ENCODE assay signal across 8 cellular contexts in the genomic region with DNA sequence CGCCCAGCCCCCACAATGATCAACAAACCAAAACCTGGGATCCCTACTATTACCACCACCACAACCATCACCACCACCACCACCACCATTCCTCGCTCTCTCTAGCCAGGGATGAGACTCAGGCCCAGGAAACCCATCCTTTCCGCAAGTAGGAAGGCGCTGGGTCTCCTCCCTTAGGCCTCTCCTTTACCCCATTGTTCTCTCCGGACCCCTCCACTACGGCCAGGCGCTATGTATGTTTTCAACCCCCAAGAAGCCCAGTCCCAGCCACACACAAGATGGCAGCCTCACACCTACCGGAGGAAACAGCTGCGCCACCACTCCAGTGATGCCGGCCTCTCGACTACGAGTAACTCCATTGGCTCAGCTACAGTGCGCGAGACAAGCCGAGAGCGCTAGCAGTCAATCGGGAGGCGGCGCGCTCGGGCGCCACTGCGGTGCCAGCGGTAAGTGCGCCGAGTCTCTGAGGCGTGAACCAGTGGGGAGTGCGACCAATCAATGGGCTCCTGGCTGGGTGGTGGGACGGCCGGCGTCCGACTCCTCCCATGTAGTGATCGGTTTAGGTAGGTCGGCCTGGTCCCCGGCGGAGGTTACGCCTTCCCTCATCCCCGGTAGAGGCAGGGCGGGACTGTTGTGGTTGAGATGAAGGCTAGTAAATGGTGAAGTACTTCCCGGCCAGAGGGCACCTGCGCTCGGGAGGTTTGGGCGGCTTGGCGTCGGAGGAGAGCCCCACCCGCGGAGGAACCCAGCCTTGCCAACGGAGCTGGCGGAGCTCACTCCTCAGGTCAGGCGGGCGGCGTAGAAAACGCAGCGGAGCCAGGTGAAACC. TPM values are rescaled to one million over a fixed set of nuclear protein-coding genes. Genes with fewer than 3 reads are reported as not detected.
DNase-seq lines count a peak whose midpoint lies in the region; ATAC-seq and TF ChIP-seq lines count a peak whose summit lies in the region.

A gene (minus strand): TSS at position 376 of the 828 bp plus-strand sequence. CDS start 61,154 bp downstream, outside the sequence.
A gene with protein sequence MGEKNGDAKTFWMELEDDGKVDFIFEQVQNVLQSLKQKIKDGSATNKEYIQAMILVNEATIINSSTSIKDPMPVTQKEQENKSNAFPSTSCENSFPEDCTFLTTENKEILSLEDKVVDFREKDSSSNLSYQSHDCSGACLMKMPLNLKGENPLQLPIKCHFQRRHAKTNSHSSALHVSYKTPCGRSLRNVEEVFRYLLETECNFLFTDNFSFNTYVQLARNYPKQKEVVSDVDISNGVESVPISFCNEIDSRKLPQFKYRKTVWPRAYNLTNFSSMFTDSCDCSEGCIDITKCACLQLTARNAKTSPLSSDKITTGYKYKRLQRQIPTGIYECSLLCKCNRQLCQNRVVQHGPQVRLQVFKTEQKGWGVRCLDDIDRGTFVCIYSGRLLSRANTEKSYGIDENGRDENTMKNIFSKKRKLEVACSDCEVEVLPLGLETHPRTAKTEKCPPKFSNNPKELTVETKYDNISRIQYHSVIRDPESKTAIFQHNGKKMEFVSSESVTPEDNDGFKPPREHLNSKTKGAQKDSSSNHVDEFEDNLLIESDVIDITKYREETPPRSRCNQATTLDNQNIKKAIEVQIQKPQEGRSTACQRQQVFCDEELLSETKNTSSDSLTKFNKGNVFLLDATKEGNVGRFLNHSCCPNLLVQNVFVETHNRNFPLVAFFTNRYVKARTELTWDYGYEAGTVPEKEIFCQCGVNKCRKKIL (plus strand): TSS at position 586 of the 828 bp plus-strand sequence. CDS start 7,620 bp downstream, outside the sequence.

- H3K36me3 ChIP-seq in liver (ENCODE audit: control insufficient read depth in 4 of 4, insufficient read depth in 3 of 4, low read depth in 1 of 4, low read length in 3 of 4), result no peaks in the 10 kb centered on the region

- peak within 1 kb of the TSS; percentile 80 to 94 for H3K9ac ChIP-seq in liver (ENCODE audit: low read depth in 1 of 2, low read length in 2 of 2)

- ATAC-seq in GM19351 (IDR thresholded peaks at IDR 0.05; ENCODE audit: unreplicated experiment), result peak; percentile 92
- peak; percentile 95 for ATAC-seq in HG03521 (IDR thresholded peaks at IDR 0.05; ENCODE audit: unreplicated experiment)

- H3K4me3 ChIP-seq in liver (ENCODE audit: low read depth in 1 of 3, low read length in 3 of 3), result peak within 1 kb of the TSS; percentile 82 to 94 (median 85)

- WGBS in liver, result under 1% methylated on average over 54 of the region's 54 CpGs

- H3K9me3 ChIP-seq in liver (ENCODE audit: control insufficient read depth in 4 of 4, low read length in 3 of 4), result no peaks in the 10 kb centered on the region

- peaks cover 0 to 4% (median 0%) of the 10 kb centered on the region in 7 donors for H3K9me3 Mint-ChIP-seq in CD14-positive monocyte

- peaks cover 0 to 24% (median 7%) of the 10 kb centered on the region in 4 donors for H3K4me1 ChIP-seq in liver (ENCODE audit: control insufficient read depth in 4 of 4, insufficient read depth in 4 of 4, low read length in 3 of 4)

- peaks cover 0 to 1% (median 0%) of the 10 kb centered on the region in 3 donors for H3K27me3 Mint-ChIP-seq in CD14-positive monocyte (ENCODE audit: low read depth in 3 of 3)

- intact Hi-C loops in CD14-positive monocyte (cut with micrococcal nuclease), result loop anchor here in 1 of 2 donors (10.0 kb wide), 2 partner anchors 199 to 1439 kb away; a partner anchor contains a TSS

- no peaks in the 10 kb centered on the region for H3K27me3 ChIP-seq in liver (ENCODE audit: control insufficient read depth in 4 of 4, insufficient read depth in 4 of 4, low read length in 3 of 4)

- peak; percentile 29 for TF ChIP-seq CTCF in CD14-positive monocyte (IDR thresholded peaks at IDR 0.05)
- TF ChIP-seq CTCF in liver (IDR thresholded peaks at IDR 0.05; ENCODE audit: low read depth, low read length, missing input control), result peak; percentile 42

- peak within 1 kb of the TSS; percentile 97 to 100 (median 98) for H3K27ac Mint-ChIP-seq in CD14-positive monocyte

- peaks cover 38% of the 10 kb centered on the region for H3K4me1 Mint-ChIP-seq in CD14-positive monocyte

- peak within 1 kb of the TSS; percentile 92 to 97 for H3K4me3 Mint-ChIP-seq in CD14-positive monocyte

- DNase-seq in CD14-positive monocyte (ENCODE audit: low spot score) (peak; percentile 99), NCI-H69 (lab: John Stamatoyannopoulos, UW) (peak; percentile 97), dermis microvascular lymphatic vessel endothelial cell (ENCODE audit: low read depth in 2 of 2) (peak; percentile 98 to 100)
- peak; percentile 98 to 99 for DNase-seq in activated CD4-positive, alpha-beta T cell treated with anti-CD3 and anti-CD28 coated beads, Interleukin-2, amount 50 U/mL, for 48 hours
- peak; percentile 99 for DNase-seq in stimulated activated CD4-positive, alpha-beta T cell treated with anti-CD3 and anti-CD28 coated beads, Interleukin-4, amount 100 ng/mL, for 24 hours

- H3K27ac ChIP-seq in liver (ENCODE audit: low read depth in 1 of 2, low read length in 2 of 2), result peak within 1 kb of the TSS; percentile 87 to 89

- peaks cover 2 to 3% of the 10 kb centered on the region in 2 donors for H3K36me3 Mint-ChIP-seq in CD14-positive monocyte

- peak; percentile 51 to 57 for TF ChIP-seq RAD21 in liver (IDR thresholded peaks at IDR 0.05)

TF ChIP-seq in liver, 16 proteins besides CTCF, POLR2A, EP300 and RAD21:
- TF ChIP-seq HNF4A (conservative IDR thresholded peaks at IDR 0.05), result peak in 1 of 2 donors; percentile 34
- TF ChIP-seq, protein P1, sequence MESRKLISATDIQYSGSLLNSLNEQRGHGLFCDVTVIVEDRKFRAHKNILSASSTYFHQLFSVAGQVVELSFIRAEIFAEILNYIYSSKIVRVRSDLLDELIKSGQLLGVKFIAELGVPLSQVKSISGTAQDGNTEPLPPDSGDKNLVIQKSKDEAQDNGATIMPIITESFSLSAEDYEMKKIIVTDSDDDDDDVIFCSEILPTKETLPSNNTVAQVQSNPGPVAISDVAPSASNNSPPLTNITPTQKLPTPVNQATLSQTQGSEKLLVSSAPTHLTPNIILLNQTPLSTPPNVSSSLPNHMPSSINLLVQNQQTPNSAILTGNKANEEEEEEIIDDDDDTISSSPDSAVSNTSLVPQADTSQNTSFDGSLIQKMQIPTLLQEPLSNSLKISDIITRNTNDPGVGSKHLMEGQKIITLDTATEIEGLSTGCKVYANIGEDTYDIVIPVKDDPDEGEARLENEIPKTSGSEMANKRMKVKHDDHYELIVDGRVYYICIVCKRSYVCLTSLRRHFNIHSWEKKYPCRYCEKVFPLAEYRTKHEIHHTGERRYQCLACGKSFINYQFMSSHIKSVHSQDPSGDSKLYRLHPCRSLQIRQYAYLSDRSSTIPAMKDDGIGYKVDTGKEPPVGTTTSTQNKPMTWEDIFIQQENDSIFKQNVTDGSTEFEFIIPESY (IDR thresholded peaks at IDR 0.05), result peak; percentile 99
- TF ChIP-seq, protein P2, sequence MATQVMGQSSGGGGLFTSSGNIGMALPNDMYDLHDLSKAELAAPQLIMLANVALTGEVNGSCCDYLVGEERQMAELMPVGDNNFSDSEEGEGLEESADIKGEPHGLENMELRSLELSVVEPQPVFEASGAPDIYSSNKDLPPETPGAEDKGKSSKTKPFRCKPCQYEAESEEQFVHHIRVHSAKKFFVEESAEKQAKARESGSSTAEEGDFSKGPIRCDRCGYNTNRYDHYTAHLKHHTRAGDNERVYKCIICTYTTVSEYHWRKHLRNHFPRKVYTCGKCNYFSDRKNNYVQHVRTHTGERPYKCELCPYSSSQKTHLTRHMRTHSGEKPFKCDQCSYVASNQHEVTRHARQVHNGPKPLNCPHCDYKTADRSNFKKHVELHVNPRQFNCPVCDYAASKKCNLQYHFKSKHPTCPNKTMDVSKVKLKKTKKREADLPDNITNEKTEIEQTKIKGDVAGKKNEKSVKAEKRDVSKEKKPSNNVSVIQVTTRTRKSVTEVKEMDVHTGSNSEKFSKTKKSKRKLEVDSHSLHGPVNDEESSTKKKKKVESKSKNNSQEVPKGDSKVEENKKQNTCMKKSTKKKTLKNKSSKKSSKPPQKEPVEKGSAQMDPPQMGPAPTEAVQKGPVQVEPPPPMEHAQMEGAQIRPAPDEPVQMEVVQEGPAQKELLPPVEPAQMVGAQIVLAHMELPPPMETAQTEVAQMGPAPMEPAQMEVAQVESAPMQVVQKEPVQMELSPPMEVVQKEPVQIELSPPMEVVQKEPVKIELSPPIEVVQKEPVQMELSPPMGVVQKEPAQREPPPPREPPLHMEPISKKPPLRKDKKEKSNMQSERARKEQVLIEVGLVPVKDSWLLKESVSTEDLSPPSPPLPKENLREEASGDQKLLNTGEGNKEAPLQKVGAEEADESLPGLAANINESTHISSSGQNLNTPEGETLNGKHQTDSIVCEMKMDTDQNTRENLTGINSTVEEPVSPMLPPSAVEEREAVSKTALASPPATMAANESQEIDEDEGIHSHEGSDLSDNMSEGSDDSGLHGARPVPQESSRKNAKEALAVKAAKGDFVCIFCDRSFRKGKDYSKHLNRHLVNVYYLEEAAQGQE (IDR thresholded peaks at IDR 0.05), result peak; percentile 83
- TF ChIP-seq, protein P3, sequence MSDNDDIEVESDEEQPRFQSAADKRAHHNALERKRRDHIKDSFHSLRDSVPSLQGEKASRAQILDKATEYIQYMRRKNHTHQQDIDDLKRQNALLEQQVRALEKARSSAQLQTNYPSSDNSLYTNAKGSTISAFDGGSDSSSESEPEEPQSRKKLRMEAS (IDR thresholded peaks at IDR 0.05), result peak; percentile 78
- no peak for TF ChIP-seq NR2F2 (IDR thresholded peaks at IDR 0.05)
- TF ChIP-seq, protein P4, sequence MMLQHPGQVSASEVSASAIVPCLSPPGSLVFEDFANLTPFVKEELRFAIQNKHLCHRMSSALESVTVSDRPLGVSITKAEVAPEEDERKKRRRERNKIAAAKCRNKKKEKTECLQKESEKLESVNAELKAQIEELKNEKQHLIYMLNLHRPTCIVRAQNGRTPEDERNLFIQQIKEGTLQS (IDR thresholded peaks at IDR 0.05), result no peak
- TF ChIP-seq HNF4G (IDR thresholded peaks at IDR 0.05), result no peak
- peak; percentile 92 for TF ChIP-seq SP1 (IDR thresholded peaks at IDR 0.05)
- peak; percentile 0 to 67 for TF ChIP-seq JUND (IDR thresholded peaks at IDR 0.05)
- TF ChIP-seq FOXA2 (IDR thresholded peaks at IDR 0.05), result no peak
- TF ChIP-seq TAF1 (conservative IDR thresholded peaks at IDR 0.05), result peak; percentile 94
- TF ChIP-seq GABPA (IDR thresholded peaks at IDR 0.05 in 1 of 2, conservative IDR thresholded peaks at IDR 0.05 in 1 of 2), result peak; percentile 62 to 88
- no peak for TF ChIP-seq FOXA1 (IDR thresholded peaks at IDR 0.05)
- TF ChIP-seq YY1 (IDR thresholded peaks at IDR 0.05), result peak; percentile 99
- peak in 1 of 2 donors; percentile 66 for TF ChIP-seq RXRA (IDR thresholded peaks at IDR 0.05)
- peak in 1 of 2 donors; percentile 19 for TF ChIP-seq EGR1 (IDR thresholded peaks at IDR 0.05; ENCODE audit: low read depth in 2 of 2)

RNA-seq across cellular contexts. Expression of the first gene that starts in this region (rescaled TPM):
- polyA plus RNA-seq in CD14-positive monocyte (1 to 10 TPM; 2.7 to 5.1 TPM), liver (1 to 10 TPM; 1.8 to 1.9 TPM)
- total RNA-seq in dermis microvascular lymphatic vessel endothelial cell (5.3 and 7.8 TPM in 2 replicates), liver (1 to 10 TPM; 2.3 to 5.1 TPM)

RNA-seq across cellular contexts. Expression of the second gene that starts in this region (rescaled TPM):
- polyA plus RNA-seq in CD14-positive monocyte, result 1 to 10 TPM; 4.8 to 6.8 TPM
- 4.4 and 5.8 TPM in 2 replicates for total RNA-seq in dermis microvascular lymphatic vessel endothelial cell
- total RNA-seq in liver, result 1 to 10 TPM; 6.2 TPM
- 1 to 10 TPM; 1.9 to 3.5 TPM for polyA plus RNA-seq in liver

Comparison
In these comparisons a context has a peak if more than half of its experiments do, and no peak if none do; other contexts are left out.
1. Peak in every context shown above with its lines: DNase-seq, ATAC-seq, H3K4me3 ChIP-seq and H3K27ac ChIP-seq.